ENCODE assay signal across 20 cellular contexts in the genomic region with DNA sequence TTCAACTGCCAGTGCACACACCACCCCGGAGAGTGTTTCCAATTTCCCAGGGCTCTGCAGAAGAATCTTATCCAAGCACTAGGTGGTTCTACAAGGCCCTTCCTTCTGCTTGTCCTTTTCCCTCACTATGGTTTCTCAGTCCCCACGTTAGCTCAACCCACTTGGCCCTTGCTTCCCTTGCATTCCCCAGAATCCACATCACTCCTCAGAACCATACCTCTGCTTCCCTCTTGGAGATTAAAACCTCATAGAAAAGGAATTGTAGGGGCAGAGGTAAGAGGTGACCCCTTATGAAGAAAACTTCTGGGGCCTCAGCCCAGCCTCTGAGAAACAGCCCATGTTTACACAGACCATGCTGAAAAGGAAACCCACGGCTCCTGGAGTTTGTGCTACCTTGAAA. TPM values are rescaled to one million over a fixed set of nuclear protein-coding genes. Genes with fewer than 3 reads are reported as not detected.
DNase-seq lines count a peak whose midpoint lies in the region; ATAC-seq and TF ChIP-seq lines count a peak whose summit lies in the region.
"Had no signal": no experiment of that assay in that cellular context is flagged by ENCODE, and none has a peak within 500 bp of the region (broad histone marks: within the 10 kb centered on the region; RNA-seq: fewer than 3 reads in every experiment).

No MANE protein-coding gene starts in this region.

- CTCF ChIA-PET in WTC11 (lab: Charles Lee), result no interaction called here
- CTCF ChIA-PET in MCF 10A (lab: Yijun Ruan, JAX), result interaction anchor here (1.0 kb wide), 1 partner anchor 9 kb away, joined by 3 read pairs; no protein-coding TSS in a partner anchor

- no peak overlapping the region for H3K4me3 ChIP-seq in neural progenitor cell
- H3K4me3 ChIP-seq: A549; BLaER1 treated with 17β-estradiol and CSF1 and Interleukin-3, amounts not matched to agents 10 nM and 100 nM had no signal

- ATAC-seq in stimulated activated naive CD8-positive, alpha-beta T cell treated with anti-CD3 and anti-CD28 coated beads, Interleukin-15, amount 100 ng/mL, for 72 hours, result no peak
- ATAC-seq in WTC11, result no peak
- no peak for ATAC-seq in GM18511 (IDR thresholded peaks at IDR 0.05; ENCODE audit: unreplicated experiment)
- ATAC-seq: A549; CD8-positive, alpha-beta T cell had no signal

- TF ChIP-seq CTCF in WTC11 (IDR thresholded peaks at IDR 0.05) (no peak), brain (conservative IDR thresholded peaks at IDR 0.05) (no peak), neural progenitor cell (IDR thresholded peaks at IDR 0.05) (no peak), MCF 10A (IDR thresholded peaks at IDR 0.05; ENCODE audit: unreplicated experiment) (no peak)

- peak overlapping the region; percentile 28 for H3K27ac Mint-ChIP-seq in stimulated activated naive CD8-positive, alpha-beta T cell treated with anti-CD3 and anti-CD28 coated beads, Interleukin-15, Interleukin-2, amounts not matched to agents 100 ng/mL and 50 ng/mL, for 24 hours
- H3K27ac Mint-ChIP-seq in stimulated activated naive CD8-positive, alpha-beta T cell treated with anti-CD3 and anti-CD28 coated beads, Interleukin-15, amount 100 ng/mL, for 72 hours, result no peak overlapping the region
- H3K27ac Mint-ChIP-seq in WTC11 (peak overlapping the region; percentile 13; the same call in 1 of the 2 replicates), brain (peak overlapping the region in 3 of 5 experiments; percentile 7 to 94 (median 14)), neural progenitor cell (peak overlapping the region; percentile 38), MCF 10A (ENCODE audit: low read depth, unreplicated experiment) (no peak overlapping the region)
- H3K27ac Mint-ChIP-seq: B cell; CD4-positive, alpha-beta T cell; CD8-positive, alpha-beta T cell had no signal

- DNase-seq in stimulated activated naive CD8-positive, alpha-beta T cell treated with anti-CD3 and anti-CD28 coated beads, Interleukin-15, amount 100 ng/mL, for 72 hours, result no peak
- DNase-seq in WTC11 (ENCODE audit: low spot score) (no peak), neural progenitor cell (ENCODE audit: low spot score) (no peak), MCF 10A (ENCODE audit: unreplicated experiment) (no peak), NCI-H1417 treated with DMSO at 0.1 percent for 48 hours (lab: John Stamatoyannopoulos, UW) (no peak)
- DNase-seq: AML-193; Caco-2; Calu3; CD4-positive, alpha-beta T cell; CD8-positive, alpha-beta T cell; DMS79 treated with DMSO at 0.1 percent for 48 hours; GF-D8 had no signal

- H3K4me1 ChIP-seq in neural progenitor cell, result peaks cover 63% of the 10 kb centered on the region
- H3K4me1 ChIP-seq: A549; BLaER1 treated with 17β-estradiol and CSF1 and Interleukin-3, amounts not matched to agents 10 nM and 100 nM; Caco-2 had no signal

- no peak overlapping the region for H3K9ac ChIP-seq in neural progenitor cell
- H3K9ac ChIP-seq: BLaER1 treated with 17β-estradiol and CSF1 and Interleukin-3, amounts not matched to agents 10 nM and 100 nM had no signal

- no peaks in the 10 kb centered on the region for H3K9me3 Mint-ChIP-seq in stimulated activated naive CD8-positive, alpha-beta T cell treated with anti-CD3 and anti-CD28 coated beads, Interleukin-15, Interleukin-2, amounts not matched to agents 100 ng/mL and 50 ng/mL, for 24 hours
- H3K9me3 Mint-ChIP-seq in stimulated activated naive CD8-positive, alpha-beta T cell treated with anti-CD3 and anti-CD28 coated beads, Interleukin-15, amount 100 ng/mL, for 72 hours, result no peaks in the 10 kb centered on the region
- H3K9me3 Mint-ChIP-seq in WTC11 (no peaks in the 10 kb centered on the region), brain (no peaks in the 10 kb centered on the region), neural progenitor cell (no peaks in the 10 kb centered on the region), MCF 10A (ENCODE audit: unreplicated experiment) (no peaks in the 10 kb centered on the region)
- H3K9me3 Mint-ChIP-seq: CD4-positive, alpha-beta T cell; CD8-positive, alpha-beta T cell had no signal

- H3K4me2 ChIP-seq in neural progenitor cell, result no peak overlapping the region
- H3K4me2 ChIP-seq: A549; BLaER1 treated with 17β-estradiol and CSF1 and Interleukin-3, amounts not matched to agents 10 nM and 100 nM had no signal

- peaks cover 31% of the 10 kb centered on the region for H3F3A ChIP-seq in neural progenitor cell (ENCODE audit: low read depth)

- peaks cover 68% of the 10 kb centered on the region for H3K79me2 ChIP-seq in neural progenitor cell (ENCODE audit: low read depth)

- peaks cover 33% of the 10 kb centered on the region for H4K20me1 ChIP-seq in neural progenitor cell (ENCODE audit: low read depth)
- H4K20me1 ChIP-seq: BLaER1 treated with 17β-estradiol and CSF1 and Interleukin-3, amounts not matched to agents 10 nM and 100 nM had no signal

- no peak overlapping the region for H3K4me3 Mint-ChIP-seq in stimulated activated naive CD8-positive, alpha-beta T cell treated with anti-CD3 and anti-CD28 coated beads, Interleukin-15, Interleukin-2, amounts not matched to agents 100 ng/mL and 50 ng/mL, for 24 hours
- no peak overlapping the region for H3K4me3 Mint-ChIP-seq in stimulated activated naive CD8-positive, alpha-beta T cell treated with anti-CD3 and anti-CD28 coated beads, Interleukin-15, amount 100 ng/mL, for 72 hours
- H3K4me3 Mint-ChIP-seq in WTC11 (no peak overlapping the region), brain (no peak overlapping the region), neural progenitor cell (no peak overlapping the region), MCF 10A (ENCODE audit: unreplicated experiment) (no peak overlapping the region)
- H3K4me3 Mint-ChIP-seq: B cell; CD4-positive, alpha-beta T cell; CD8-positive, alpha-beta T cell had no signal

- H3K27me3 ChIP-seq in neural progenitor cell, result no peaks in the 10 kb centered on the region
- H3K27me3 ChIP-seq: BLaER1 treated with 17β-estradiol and CSF1 and Interleukin-3, amounts not matched to agents 10 nM and 100 nM had no signal

- H3K4me1 Mint-ChIP-seq in stimulated activated naive CD8-positive, alpha-beta T cell treated with anti-CD3 and anti-CD28 coated beads, Interleukin-15, Interleukin-2, amounts not matched to agents 100 ng/mL and 50 ng/mL, for 24 hours (ENCODE audit: low read depth), result peaks cover 47% of the 10 kb centered on the region
- peaks cover 42% of the 10 kb centered on the region for H3K4me1 Mint-ChIP-seq in stimulated activated naive CD8-positive, alpha-beta T cell treated with anti-CD3 and anti-CD28 coated beads, Interleukin-15, amount 100 ng/mL, for 72 hours
- H3K4me1 Mint-ChIP-seq in WTC11, result peaks cover 69% of the 10 kb centered on the region
- H3K4me1 Mint-ChIP-seq in brain, result peaks cover 100% of the 10 kb centered on the region
- H3K4me1 Mint-ChIP-seq in neural progenitor cell, result peaks cover 76% of the 10 kb centered on the region
- H3K4me1 Mint-ChIP-seq in MCF 10A (ENCODE audit: insufficient read depth, unreplicated experiment), result peaks cover 18% of the 10 kb centered on the region

- H3K36me3 ChIP-seq in neural progenitor cell, result no peaks in the 10 kb centered on the region
- H3K36me3 ChIP-seq: BLaER1 treated with 17β-estradiol and CSF1 and Interleukin-3, amounts not matched to agents 10 nM and 100 nM had no signal

- no TSS peak for BruUV-seq in MCF 10A (replicated peaks; lab: Mats Ljungman, UMichigan)

- H3K36me3 Mint-ChIP-seq in stimulated activated naive CD8-positive, alpha-beta T cell treated with anti-CD3 and anti-CD28 coated beads, Interleukin-15, Interleukin-2, amounts not matched to agents 100 ng/mL and 50 ng/mL, for 24 hours (ENCODE audit: low read depth), result no peaks in the 10 kb centered on the region
- H3K36me3 Mint-ChIP-seq in WTC11 (no peaks in the 10 kb centered on the region), brain (no peaks in the 10 kb centered on the region), neural progenitor cell (no peaks in the 10 kb centered on the region), MCF 10A (ENCODE audit: insufficient read depth, unreplicated experiment) (no peaks in the 10 kb centered on the region)
- H3K36me3 Mint-ChIP-seq: CD8-positive, alpha-beta T cell had no signal

- no peaks in the 10 kb centered on the region for H3K9me3 ChIP-seq in neural progenitor cell (ENCODE audit: low read depth)
- H3K9me3 ChIP-seq: A549; BLaER1 treated with 17β-estradiol and CSF1 and Interleukin-3, amounts not matched to agents 10 nM and 100 nM; Caco-2 had no signal

- POLR2A ChIA-PET in WTC11 (lab: Charles Lee) (no interaction called here), MCF 10A (lab: Yijun Ruan, JAX) (no interaction called here)

- intact Hi-C loops in MCF 10A (cut with micrococcal nuclease), result no loop called here

- no peak overlapping the region for H3K27ac ChIP-seq in neural progenitor cell
- H3K27ac ChIP-seq: 22Rv1; A549; BLaER1 treated with 17β-estradiol and CSF1 and Interleukin-3, amounts not matched to agents 10 nM and 100 nM; C4-2B had no signal

- H2AFZ ChIP-seq in neural progenitor cell (replicated peaks), result no peak overlapping the region

- H3K27me3 Mint-ChIP-seq in stimulated activated naive CD8-positive, alpha-beta T cell treated with anti-CD3 and anti-CD28 coated beads, Interleukin-15, Interleukin-2, amounts not matched to agents 100 ng/mL and 50 ng/mL, for 24 hours, result no peaks in the 10 kb centered on the region
- no peaks in the 10 kb centered on the region for H3K27me3 Mint-ChIP-seq in stimulated activated naive CD8-positive, alpha-beta T cell treated with anti-CD3 and anti-CD28 coated beads, Interleukin-15, amount 100 ng/mL, for 72 hours
- no peaks in the 10 kb centered on the region for H3K27me3 Mint-ChIP-seq in WTC11 (ENCODE audit: low read depth)
- H3K27me3 Mint-ChIP-seq in brain, result peaks cover 4% of the 10 kb centered on the region
- peaks cover 8% of the 10 kb centered on the region for H3K27me3 Mint-ChIP-seq in neural progenitor cell (ENCODE audit: insufficient read depth, low read depth)
- H3K27me3 Mint-ChIP-seq in MCF 10A (ENCODE audit: insufficient read depth, unreplicated experiment), result no peaks in the 10 kb centered on the region
- H3K27me3 Mint-ChIP-seq: B cell; CD4-positive, alpha-beta T cell had no signal

TF ChIP-seq in WTC11, 78 proteins besides CTCF, POLR2A, EP300 and RAD21 (continues in another document):
- TF ChIP-seq, protein P1, sequence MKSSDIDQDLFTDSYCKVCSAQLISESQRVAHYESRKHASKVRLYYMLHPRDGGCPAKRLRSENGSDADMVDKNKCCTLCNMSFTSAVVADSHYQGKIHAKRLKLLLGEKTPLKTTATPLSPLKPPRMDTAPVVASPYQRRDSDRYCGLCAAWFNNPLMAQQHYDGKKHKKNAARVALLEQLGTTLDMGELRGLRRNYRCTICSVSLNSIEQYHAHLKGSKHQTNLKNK (CRISPR knock-in tag; IDR thresholded peaks at IDR 0.05), result no peak
- TF ChIP-seq ZNF219 (CRISPR knock-in tag; IDR thresholded peaks at IDR 0.05; ENCODE audit: borderline replicate concordance), result no peak
- no peak for TF ChIP-seq ETV6 (CRISPR knock-in tag; IDR thresholded peaks at IDR 0.05)
- no peak for TF ChIP-seq ZNF396 (CRISPR knock-in tag; IDR thresholded peaks at IDR 0.05; ENCODE audit: borderline replicate concordance)
- TF ChIP-seq ZNF423 (CRISPR knock-in tag; IDR thresholded peaks at IDR 0.05), result no peak
- TF ChIP-seq TEAD4 (CRISPR knock-in tag; IDR thresholded peaks at IDR 0.05), result no peak
- TF ChIP-seq TEAD1 (CRISPR knock-in tag; IDR thresholded peaks at IDR 0.05), result no peak

RNA-seq across cellular contexts. Expression of gene TSPAN5, which starts 42.4 kb away (rescaled TPM):
- total RNA-seq in WTC11 (2021) (19.1 to 22.7 TPM (median 20.8 TPM) in 3 replicates), neural progenitor cell (ENCODE audit: low replicate concordance) (31.7 and 34.9 TPM in 2 replicates), MCF 10A (2022) (18.5 and 19.8 TPM in 2 replicates)
- 18.3 TPM for polyA plus RNA-seq in brain (ENCODE audit: insufficient read depth, low read depth, low replicate concordance)

Comparison
In these comparisons a context has a peak if more than half of its experiments do, and no peak if none do; other contexts are left out.
1. H3K27ac Mint-ChIP-seq: peak in stimulated activated naive CD8-positive, alpha-beta T cell treated with anti-CD3 and anti-CD28 coated beads, Interleukin-15, Interleukin-2, amounts not matched to agents 100 ng/mL and 50 ng/mL, for 24 hours (single experiment), WTC11 (single experiment), brain (3 of 5) and neural progenitor cell (single experiment); none in stimulated activated naive CD8-positive, alpha-beta T cell treated with anti-CD3 and anti-CD28 coated beads, Interleukin-15, amount 100 ng/mL, for 72 hours (0 of 2) and MCF 10A (single experiment).